10 cellular contexts compared by ENCODE assay signal in the genomic region with DNA sequence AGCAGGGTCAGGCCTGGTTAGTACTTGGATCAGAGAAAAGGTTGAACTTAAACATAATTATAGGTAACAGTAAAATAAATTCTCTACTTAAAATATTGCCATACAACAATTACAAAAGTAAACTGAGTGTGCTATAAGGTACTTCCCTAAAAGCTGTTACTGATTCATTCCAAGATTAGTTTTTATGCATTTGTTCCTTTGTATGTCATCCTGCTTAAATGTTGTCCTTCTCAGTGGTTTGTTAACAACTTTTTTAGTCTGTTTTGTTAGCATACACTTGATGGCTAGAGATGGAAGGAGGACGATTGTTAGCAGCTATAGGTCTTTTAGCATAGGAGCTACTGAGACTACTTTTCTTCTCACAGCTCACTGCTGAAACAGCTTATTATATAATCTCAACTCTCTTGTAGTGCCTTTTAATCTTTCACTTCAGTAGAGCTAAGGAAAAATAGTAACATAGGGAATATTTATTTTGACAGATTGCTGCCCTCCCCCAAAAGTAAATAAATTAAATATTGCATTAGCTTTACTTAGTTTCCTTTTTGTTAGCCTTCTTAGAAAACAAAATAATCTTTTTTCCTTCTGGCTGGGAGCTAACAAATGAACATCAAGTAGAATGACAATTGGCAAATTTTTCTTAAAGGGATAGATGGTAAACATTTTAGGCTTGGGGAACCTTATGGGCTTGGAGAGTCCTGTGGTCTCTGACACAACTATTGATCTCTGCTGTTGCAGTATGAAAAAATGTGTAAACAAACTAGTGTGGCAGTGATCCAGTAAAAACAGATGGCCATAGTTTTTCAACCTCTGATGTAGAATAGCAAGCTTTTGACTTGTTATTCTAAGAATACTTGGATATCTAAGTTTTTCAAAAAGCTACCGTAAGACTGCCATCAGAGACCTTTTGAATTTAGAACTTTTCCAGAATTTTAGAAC. TPM values are rescaled to one million over a fixed set of nuclear protein-coding genes. Genes with fewer than 3 reads are reported as not detected.
A peak's percentile ranks its signal among the peaks of the same experiment; 100 is the strongest.
DNase-seq lines count a peak whose midpoint lies in the region; ATAC-seq and TF ChIP-seq lines count a peak whose summit lies in the region.
"Had no signal": no experiment of that assay in that cellular context is flagged by ENCODE, and none has a peak within 500 bp of the region (broad histone marks: within the 10 kb centered on the region; RNA-seq: fewer than 3 reads in every experiment).

No MANE protein-coding gene starts in this region.

- no peak for ATAC-seq in GM21576 (IDR thresholded peaks at IDR 0.05; ENCODE audit: unreplicated experiment)

- H3K4me1 Mint-ChIP-seq in nephron: no peaks in the 10 kb centered on the region
- H3K4me1 Mint-ChIP-seq: neural crest cell had no signal

- peaks cover 38% of the 10 kb centered on the region for H3K36me3 Mint-ChIP-seq in nephron (ENCODE audit: low read depth)

- no peaks in the 10 kb centered on the region for H3K27me3 Mint-ChIP-seq in nephron (ENCODE audit: low read depth)

- TF ChIP-seq CTCF in nephron (IDR thresholded peaks at IDR 0.05; ENCODE audit: unreplicated experiment in 3 of 3): no peak

- DNase-seq in G401 (ENCODE audit: low spot score) (peak; percentile 60), NCI-H2171 (lab: John Stamatoyannopoulos, UW) (peak; percentile 15), dedifferentiated amniotic fluid mesenchymal stem cell (ENCODE audit: extremely low spot score) (peak; percentile 62), middle frontal gyrus (ENCODE audit: extremely low spot score, low spot score) (no peak), posterior vena cava (ENCODE audit: low spot score) (no peak), medulla oblongata (ENCODE audit: extremely low spot score) (no peak)
- DNase-seq: activated T-cell treated with anti-CD3 and anti-CD28 coated beads, Interleukin-2, amount 50 U/mL, for 48 hours had no signal

- H3K4me3 Mint-ChIP-seq in nephron: no peak overlapping the region
- H3K4me3 Mint-ChIP-seq: neural crest cell had no signal

- no peaks in the 10 kb centered on the region for H3K9me3 Mint-ChIP-seq in nephron
- H3K9me3 Mint-ChIP-seq: neural crest cell had no signal

- intact Hi-C loops in posterior vena cava (cut with DNase I): no loop called here

- peak overlapping the region in 2 of 3 experiments; percentile 29 to 70 for H3K27ac Mint-ChIP-seq in nephron

- in situ Hi-C loops in G401 (cut with HindIII; ENCODE audit: low sequenced_read_pairs): no loop called here

RNA-seq across cellular contexts. Expression of gene USP8, which starts 39.5 kb away (rescaled TPM):
- 58.2 and 69.5 TPM in 2 replicates for total RNA-seq in G401 (2014; rRNA removed; shearing (Covaris generic))
- 10 to 100 TPM; 53.1 to 61.0 TPM for total RNA-seq in posterior vena cava

Comparison
In these comparisons a context has a peak if more than half of its experiments do, and no peak if none do; other contexts are left out.
1. DNase-seq: peak in G401 (single experiment), NCI-H2171 (single experiment) and dedifferentiated amniotic fluid mesenchymal stem cell (single experiment); none in middle frontal gyrus (single experiment), posterior vena cava (single experiment) and medulla oblongata (single experiment).